Comparison of ENCODE assay signal across 1 cellular context in the genomic region with DNA sequence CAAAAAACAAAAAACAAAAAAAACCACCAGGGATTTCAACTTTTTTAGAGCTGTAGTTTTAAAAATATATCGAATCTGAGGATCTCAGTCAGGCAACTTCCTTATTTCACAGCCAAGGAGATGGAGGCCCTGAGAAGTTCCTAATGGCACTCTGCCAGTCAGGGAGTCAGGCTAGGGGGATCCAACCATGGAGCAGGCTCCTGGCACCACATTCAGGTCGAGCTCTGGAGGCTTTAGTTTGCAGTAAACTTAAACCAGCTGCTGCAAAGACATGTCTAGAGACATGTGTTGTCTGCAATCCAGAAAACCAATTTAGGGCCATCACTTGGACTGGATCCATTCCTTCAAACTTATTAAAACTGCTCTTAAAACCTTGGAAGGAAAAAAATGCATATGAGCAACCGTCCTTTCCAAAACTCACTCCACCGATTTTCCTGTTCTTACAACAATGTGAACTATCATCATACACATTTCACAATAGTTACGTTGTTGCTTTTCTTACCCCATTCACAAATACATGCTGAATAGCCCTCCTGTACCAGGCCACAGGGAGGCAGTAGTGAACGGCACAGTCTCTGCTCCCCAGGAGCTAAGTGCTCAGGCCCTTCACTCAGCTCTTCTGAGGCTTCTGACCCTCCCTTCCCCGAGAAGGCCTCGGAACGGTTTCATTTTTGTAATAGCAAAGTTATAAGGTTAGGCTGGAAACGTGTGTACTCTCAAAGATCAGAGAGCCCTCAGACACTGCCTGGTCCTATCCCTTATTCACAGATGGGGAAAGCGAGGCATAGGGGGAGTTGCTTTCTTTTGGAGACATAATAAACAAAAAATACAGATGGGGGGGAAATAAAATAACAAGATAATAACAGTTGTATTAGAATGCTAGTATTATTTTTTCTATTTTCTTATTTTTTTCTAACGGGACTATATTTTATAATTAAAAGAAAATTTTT.
TF ChIP-seq lines count a peak whose summit lies in the region.

No MANE protein-coding gene starts in this region.

TF ChIP-seq in IMR-90, 13 proteins besides CTCF, POLR2A, EP300 and RAD21:
- TF ChIP-seq CEBPB (IDR thresholded peaks at IDR 0.05; ENCODE audit: low read depth, low read length) (peak; percentile 94), NFE2L2 (IDR thresholded peaks at IDR 0.05; ENCODE audit: low read depth, low read length) (no peak), SMC3 (IDR thresholded peaks at IDR 0.05; ENCODE audit: low read depth, low read length) (peak; percentile 29), MXI1 (IDR thresholded peaks at IDR 0.05; ENCODE audit: borderline replicate concordance, low read depth, low read length) (no peak), RFX5 (IDR thresholded peaks at IDR 0.05; ENCODE audit: low read depth, low read length) (no peak)
